In genomic region chr3:171121801-171122200, GRCh38 we compare ENCODE assay signal across 17 cellular contexts.
DNase-seq lines count a peak whose midpoint lies in the region; ATAC-seq and TF ChIP-seq lines count a peak whose summit lies in the region.
"Had no signal": no experiment of that assay in that cellular context is flagged by ENCODE, and none has a peak within 500 bp of the region (broad histone marks: within the 10 kb centered on the region; RNA-seq: fewer than 3 reads in every experiment).

No MANE protein-coding gene starts in this region.

- H3K27me3 ChIP-seq in tibial nerve, result no peaks in the 10 kb centered on the region
- H3K27me3 ChIP-seq: BLaER1 treated with 17β-estradiol and CSF1 and Interleukin-3, amounts not matched to agents 10 nM and 100 nM had no signal

- H3K36me3 Mint-ChIP-seq in neural crest cell (ENCODE audit: low read depth), result peaks cover 22% of the 10 kb centered on the region

- no peak overlapping the region for H3K27ac ChIP-seq in tibial nerve
- H3K27ac ChIP-seq: BLaER1 treated with 17β-estradiol and CSF1 and Interleukin-3, amounts not matched to agents 10 nM and 100 nM; HL-60 had no signal

- ATAC-seq in GM19395 (IDR thresholded peaks at IDR 0.05; ENCODE audit: unreplicated experiment), result no peak
- ATAC-seq in HG02970 (IDR thresholded peaks at IDR 0.05; ENCODE audit: low FRiP score, unreplicated experiment), result no peak
- ATAC-seq: CD8-positive, alpha-beta T cell; GM12878 had no signal

- TF ChIP-seq CTCF in neural crest cell (conservative IDR thresholded peaks at IDR 0.05), result no peak
- TF ChIP-seq CTCF in tibial nerve (IDR thresholded peaks at IDR 0.05), result no peak

- H3K36me3 ChIP-seq in tibial nerve, result no peaks in the 10 kb centered on the region

- H3K4me1 ChIP-seq in tibial nerve, result peaks cover 0 to 12% (median 4%) of the 10 kb centered on the region in 4 donors

- TF ChIP-seq EP300 in tibial nerve (IDR thresholded peaks at IDR 0.05), result no peak

- H3K9me3 Mint-ChIP-seq in neural crest cell, result no peaks in the 10 kb centered on the region

- H3K4me3 ChIP-seq in tibial nerve, result no peak overlapping the region
- H3K4me3 ChIP-seq: BLaER1 treated with 17β-estradiol and CSF1 and Interleukin-3, amounts not matched to agents 10 nM and 100 nM; GM12878 had no signal

- peaks cover 32% of the 10 kb centered on the region for H3K4me1 Mint-ChIP-seq in neural crest cell
- H3K4me1 Mint-ChIP-seq: B cell had no signal

- H3K27me3 Mint-ChIP-seq in neural crest cell (ENCODE audit: low read depth), result no peaks in the 10 kb centered on the region
- H3K27me3 Mint-ChIP-seq: B cell had no signal

- peak overlapping the region; percentile 91 for H3K27ac Mint-ChIP-seq in neural crest cell (ENCODE audit: unreplicated experiment)
- H3K27ac Mint-ChIP-seq: B cell; CD8-positive, alpha-beta T cell had no signal

- TF ChIP-seq POLR2A in tibial nerve (IDR thresholded peaks at IDR 0.05), result no peak

- peak; percentile 19 for DNase-seq in RPMI7951 (ENCODE audit: low read depth)
- DNase-seq in dermis blood vessel endothelial cell, result peak; percentile 17
- no peak for DNase-seq in neural crest cell (ENCODE audit: low read depth, low spot score)
- no peak for DNase-seq in tibial nerve (ENCODE audit: low spot score in 2 of 2)
- DNase-seq: CD8-positive, alpha-beta T cell; COR-L47; DMS 273 treated with DMSO at 0.1 percent for 48 hours; DMS53; DND-41; EL; H9 had no signal

- no peaks in the 10 kb centered on the region for H3K9me3 ChIP-seq in tibial nerve
- H3K9me3 ChIP-seq: BLaER1 treated with 17β-estradiol and CSF1 and Interleukin-3, amounts not matched to agents 10 nM and 100 nM had no signal

- H3K4me3 Mint-ChIP-seq in neural crest cell, result peak overlapping the region; percentile 69
- H3K4me3 Mint-ChIP-seq: B cell; CD8-positive, alpha-beta T cell; H9 had no signal

Comparison
In these comparisons a context has a peak if more than half of its experiments do, and no peak if none do; other contexts are left out.
1. DNase-seq: peak in RPMI7951 (single experiment) and dermis blood vessel endothelial cell (single experiment); none in neural crest cell (single experiment) and tibial nerve (0 of 2).